18 cellular contexts compared by ENCODE assay signal in the genomic region with DNA sequence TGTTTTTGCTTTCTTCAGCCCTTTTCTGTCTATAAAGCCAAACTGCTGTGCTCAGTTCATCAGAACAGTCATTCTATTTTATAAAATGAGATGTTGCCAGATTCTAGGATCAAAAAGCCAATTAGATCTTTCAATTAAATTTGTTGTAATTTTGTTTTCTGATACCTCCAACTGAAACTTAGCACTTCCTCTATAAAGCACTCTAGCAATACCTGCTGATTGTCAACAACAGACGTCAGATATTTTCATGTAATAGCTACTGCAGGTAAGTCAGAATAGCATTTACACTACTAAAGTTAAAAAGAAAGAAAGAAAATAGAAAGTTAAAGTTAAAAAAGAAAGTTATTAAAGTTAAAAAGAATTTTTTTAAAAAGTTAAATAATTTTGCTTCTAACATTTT. TPM values are rescaled to one million over a fixed set of nuclear protein-coding genes. Genes with fewer than 3 reads are reported as not detected.
DNase-seq lines count a peak whose midpoint lies in the region; ATAC-seq and TF ChIP-seq lines count a peak whose summit lies in the region.
"Had no signal": no experiment of that assay in that cellular context is flagged by ENCODE, and none has a peak within 500 bp of the region (broad histone marks: within the 10 kb centered on the region; RNA-seq: fewer than 3 reads in every experiment).

No MANE protein-coding gene starts in this region.

- ATAC-seq in activated naive CD8-positive, alpha-beta T cell treated with anti-CD3 and anti-CD28 coated beads, Interleukin-2, amount 50 U/mL, for 24 hours = no peak
- ATAC-seq in RWPE2 (ENCODE audit: low read depth) = no peak
- ATAC-seq in foreskin keratinocyte = no peak
- peak; percentile 70 for ATAC-seq in stimulated activated memory B cell treated with anti-CD40 and anti-IgM and Interleukin-4, amounts not matched to agents 10 μg/mL and 1 μg/mL and 100 μg/mL, for 72 hours
- ATAC-seq in HG03521 (IDR thresholded peaks at IDR 0.05; ENCODE audit: unreplicated experiment) = no peak

- no peaks in the 10 kb centered on the region for H3K27me3 ChIP-seq in RWPE2 (ENCODE audit: insufficient read depth, poor library complexity, severe bottlenecking)
- no peaks in the 10 kb centered on the region for H3K27me3 ChIP-seq in foreskin keratinocyte
- H3K27me3 ChIP-seq: Peyer's patch had no signal

- peaks cover 30% of the 10 kb centered on the region for H3K4me1 ChIP-seq in RWPE2 (ENCODE audit: insufficient read depth, poor library complexity, severe bottlenecking)
- H3K4me1 ChIP-seq in foreskin keratinocyte = peaks cover 23% of the 10 kb centered on the region
- H3K4me1 ChIP-seq: Peyer's patch had no signal

- H3K4me3 ChIP-seq in RWPE2 (ENCODE audit: severe bottlenecking) = no peak overlapping the region
- H3K4me3 ChIP-seq: Peyer's patch had no signal

- DNase-seq in activated naive CD8-positive, alpha-beta T cell treated with anti-CD3 and anti-CD28 coated beads, Interleukin-2, amount 50 U/mL, for 24 hours = no peak
- no peak for DNase-seq in activated naive CD8-positive, alpha-beta T cell treated with anti-CD3 and anti-CD28 coated beads for 36 hours
- DNase-seq in RWPE2 (ENCODE audit: low spot score) (no peak), foreskin keratinocyte (no peak), Kasumi-1 (lab: John Stamatoyannopoulos, UW) (no peak), GOT3 (lab: John Stamatoyannopoulos, UW) (no peak)
- DNase-seq: 8988T; CD4-positive, alpha-beta memory T cell; DMS79; IMR-90; MV-4-11; NCI-H1436; NCI-H2029 treated with DMSO at 0.1 percent for 48 hours; NCI-H510A treated with DMSO at 0.1 percent for 48 hours; Peyer's patch; SHP77 treated with DMSO at 0.1 percent for 48 hours had no signal

- peaks cover 86% of the 10 kb centered on the region for H3K4me1 Mint-ChIP-seq in activated naive CD8-positive, alpha-beta T cell treated with anti-CD3 and anti-CD28 coated beads, Interleukin-2, amount 50 U/mL, for 24 hours
- peaks cover 67% of the 10 kb centered on the region for H3K4me1 Mint-ChIP-seq in activated naive CD8-positive, alpha-beta T cell treated with anti-CD3 and anti-CD28 coated beads for 36 hours
- peaks cover 76% of the 10 kb centered on the region for H3K4me1 Mint-ChIP-seq in stimulated activated memory B cell treated with anti-CD40 and anti-IgM and Interleukin-4, amounts not matched to agents 10 μg/mL and 1 μg/mL and 100 μg/mL, for 72 hours

- no peaks in the 10 kb centered on the region for H3K27me3 Mint-ChIP-seq in activated naive CD8-positive, alpha-beta T cell treated with anti-CD3 and anti-CD28 coated beads, Interleukin-2, amount 50 U/mL, for 24 hours
- no peaks in the 10 kb centered on the region for H3K27me3 Mint-ChIP-seq in activated naive CD8-positive, alpha-beta T cell treated with anti-CD3 and anti-CD28 coated beads for 36 hours
- no peaks in the 10 kb centered on the region for H3K27me3 Mint-ChIP-seq in stimulated activated memory B cell treated with anti-CD40 and anti-IgM and Interleukin-4, amounts not matched to agents 10 μg/mL and 1 μg/mL and 100 μg/mL, for 72 hours
- H3K27me3 Mint-ChIP-seq: CD4-positive, alpha-beta memory T cell had no signal

- H3K27ac ChIP-seq in RWPE2 (ENCODE audit: poor library complexity, severe bottlenecking) = peak overlapping the region; percentile 88
- peak overlapping the region; percentile 23 for H3K27ac ChIP-seq in foreskin keratinocyte
- H3K27ac ChIP-seq: Peyer's patch had no signal

- H3K36me3 Mint-ChIP-seq in activated naive CD8-positive, alpha-beta T cell treated with anti-CD3 and anti-CD28 coated beads, Interleukin-2, amount 50 U/mL, for 24 hours (ENCODE audit: low read depth) = peaks cover 46% of the 10 kb centered on the region
- peaks cover 64% of the 10 kb centered on the region for H3K36me3 Mint-ChIP-seq in activated naive CD8-positive, alpha-beta T cell treated with anti-CD3 and anti-CD28 coated beads for 36 hours
- H3K36me3 Mint-ChIP-seq in stimulated activated memory B cell treated with anti-CD40 and anti-IgM and Interleukin-4, amounts not matched to agents 10 μg/mL and 1 μg/mL and 100 μg/mL, for 72 hours = peaks cover 29% of the 10 kb centered on the region

- H3K9me3 Mint-ChIP-seq in activated naive CD8-positive, alpha-beta T cell treated with anti-CD3 and anti-CD28 coated beads, Interleukin-2, amount 50 U/mL, for 24 hours = peaks cover 33% of the 10 kb centered on the region
- peaks cover 41% of the 10 kb centered on the region for H3K9me3 Mint-ChIP-seq in activated naive CD8-positive, alpha-beta T cell treated with anti-CD3 and anti-CD28 coated beads for 36 hours
- peaks cover 13% of the 10 kb centered on the region for H3K9me3 Mint-ChIP-seq in stimulated activated memory B cell treated with anti-CD40 and anti-IgM and Interleukin-4, amounts not matched to agents 10 μg/mL and 1 μg/mL and 100 μg/mL, for 72 hours

- H3K27ac Mint-ChIP-seq in activated naive CD8-positive, alpha-beta T cell treated with anti-CD3 and anti-CD28 coated beads, Interleukin-2, amount 50 U/mL, for 24 hours = peak overlapping the region; percentile 24
- H3K27ac Mint-ChIP-seq in activated naive CD8-positive, alpha-beta T cell treated with anti-CD3 and anti-CD28 coated beads for 36 hours = no peak overlapping the region
- H3K27ac Mint-ChIP-seq in stimulated activated memory B cell treated with anti-CD40 and anti-IgM and Interleukin-4, amounts not matched to agents 10 μg/mL and 1 μg/mL and 100 μg/mL, for 72 hours = peak overlapping the region; percentile 54
- H3K27ac Mint-ChIP-seq: CD4-positive, alpha-beta memory T cell had no signal

- TF ChIP-seq CTCF in RWPE2 (IDR thresholded peaks at IDR 0.05; ENCODE audit: poor library complexity, severe bottlenecking) (no peak), foreskin keratinocyte (conservative IDR thresholded peaks at IDR 0.05) (no peak)

- peaks cover 13% of the 10 kb centered on the region for H3K9me3 ChIP-seq in RWPE2 (ENCODE audit: severe bottlenecking)
- H3K9me3 ChIP-seq: Peyer's patch had no signal

- 0 out of 2 replicates have a peak, but pooled peaks cover 6% of the 10 kb centered on the region for H3K36me3 ChIP-seq in RWPE2 (ENCODE audit: low read depth)
- H3K36me3 ChIP-seq: Peyer's patch had no signal

- no peak overlapping the region for H3K4me3 Mint-ChIP-seq in activated naive CD8-positive, alpha-beta T cell treated with anti-CD3 and anti-CD28 coated beads, Interleukin-2, amount 50 U/mL, for 24 hours
- no peak overlapping the region for H3K4me3 Mint-ChIP-seq in activated naive CD8-positive, alpha-beta T cell treated with anti-CD3 and anti-CD28 coated beads for 36 hours
- H3K4me3 Mint-ChIP-seq in stimulated activated memory B cell treated with anti-CD40 and anti-IgM and Interleukin-4, amounts not matched to agents 10 μg/mL and 1 μg/mL and 100 μg/mL, for 72 hours = no peak overlapping the region
- H3K4me3 Mint-ChIP-seq: CD4-positive, alpha-beta memory T cell had no signal

RNA-seq across cellular contexts. Expression of a gene that starts 19.6 kb away (rescaled TPM):
- total RNA-seq in activated naive CD8-positive, alpha-beta T cell treated with anti-CD3 and anti-CD28 coated beads for 36 hours = 10 to 100 TPM; 70.7 to 72.7 TPM
- 106 and 111 TPM in 2 replicates for total RNA-seq in foreskin keratinocyte
- polyA plus RNA-seq in foreskin keratinocyte = 80.7 and 89.3 TPM in 2 replicates
